ENCODE assay signal across 27 cellular contexts in genomic region chr12:704516-705242, GRCh38. TPM values are rescaled to one million over a fixed set of nuclear protein-coding genes. Genes with fewer than 3 reads are reported as not detected.
DNase-seq lines count a peak whose midpoint lies in the region; ATAC-seq and TF ChIP-seq lines count a peak whose summit lies in the region.
"Had no signal": no experiment of that assay in that cellular context is flagged by ENCODE, and none has a peak within 500 bp of the region (broad histone marks: within the 10 kb centered on the region; RNA-seq: fewer than 3 reads in every experiment).

No MANE protein-coding gene starts in this region.

- DNase-seq in DMS 273 (lab: John Stamatoyannopoulos, UW; ENCODE audit: unreplicated experiment): peak; percentile 45
- no peak for DNase-seq in DMS 273 treated with DMSO at 0.1 percent for 48 hours (lab: John Stamatoyannopoulos, UW)
- DNase-seq in MM.1S: peak; percentile 31
- peak in 1 of 61 donors; percentile 87 for DNase-seq in caudate nucleus (lab: John Stamatoyannopoulos, UW)
- no peak for DNase-seq in nephron progenitor cell
- no peak for DNase-seq in colonic mucosa
- no peak for DNase-seq in cortex of kidney (lab: John Stamatoyannopoulos, UW)
- DNase-seq: activated CD8-positive, alpha-beta T cell treated with anti-CD3 and anti-CD28 coated beads for 36 hours; activated naive CD8-positive, alpha-beta T cell treated with anti-CD3 and anti-CD28 coated beads, Interleukin-2, amount 50 U/mL, for 24 hours; Caco-2; DND-41; effector memory CD8-positive, alpha-beta T cell; foreskin fibroblast; Kasumi-1; NCI-H1694 treated with DMSO at 0.1 percent for 48 hours; NCI-H526 treated with DMSO at 0.1 percent for 48 hours; stimulated activated CD4-positive, alpha-beta T cell treated with anti-CD3 and anti-CD28 coated beads, Interleukin-4, amount 100 ng/mL, for 4 hours; stimulated activated naive B cell treated with anti-CD40 and anti-IgM and Interleukin-4, amounts not matched to agents 10 μg/mL and 1 μg/mL and 100 μg/mL, for 72 hours had no signal

- H3K9ac ChIP-seq in MM.1S (ENCODE audit: low read length) (no peak overlapping the region), colonic mucosa (ENCODE audit: low read depth in 2 of 2, low read length in 2 of 2) (no peak overlapping the region)

- no peak overlapping the region for H2AFZ ChIP-seq in MM.1S (ENCODE audit: low read length)

- no peak for TF ChIP-seq CTCF in MM.1S (IDR thresholded peaks at IDR 0.05; ENCODE audit: low read length)
- TF ChIP-seq CTCF in nephron progenitor cell (IDR thresholded peaks at IDR 0.05): no peak
- TF ChIP-seq CTCF in colonic mucosa (IDR thresholded peaks at IDR 0.05): no peak

- peaks cover 26% of the 10 kb centered on the region for H3K4me1 Mint-ChIP-seq in nephron progenitor cell

- H3K27me3 Mint-ChIP-seq in nephron progenitor cell (ENCODE audit: low read depth, poor library complexity): peaks cover 7% of the 10 kb centered on the region
- H3K27me3 Mint-ChIP-seq: activated CD8-positive, alpha-beta T cell treated with anti-CD3 and anti-CD28 coated beads for 36 hours; activated naive CD8-positive, alpha-beta T cell treated with anti-CD3 and anti-CD28 coated beads, Interleukin-2, amount 50 U/mL, for 24 hours; effector memory CD8-positive, alpha-beta T cell; stimulated activated naive B cell treated with anti-CD40 and anti-IgM and Interleukin-4, amounts not matched to agents 10 μg/mL and 1 μg/mL and 100 μg/mL, for 72 hours had no signal

- H3K4me3 Mint-ChIP-seq in nephron progenitor cell: no peak overlapping the region
- H3K4me3 Mint-ChIP-seq: activated CD8-positive, alpha-beta T cell treated with anti-CD3 and anti-CD28 coated beads for 36 hours; activated naive CD8-positive, alpha-beta T cell treated with anti-CD3 and anti-CD28 coated beads, Interleukin-2, amount 50 U/mL, for 24 hours; effector memory CD8-positive, alpha-beta T cell had no signal

- no peaks in the 10 kb centered on the region for H3K9me2 ChIP-seq in MM.1S (replicated peaks; ENCODE audit: insufficient read depth, low read length)

- no peak overlapping the region for H3K4me2 ChIP-seq in MM.1S (ENCODE audit: low read depth, low read length)

- no peaks in the 10 kb centered on the region for H3K36me3 Mint-ChIP-seq in nephron progenitor cell (ENCODE audit: low read depth)
- H3K36me3 Mint-ChIP-seq: stimulated activated naive B cell treated with anti-CD40 and anti-IgM and Interleukin-4, amounts not matched to agents 10 μg/mL and 1 μg/mL and 100 μg/mL, for 72 hours had no signal

- peak overlapping the region; percentile 79 for H3K27ac Mint-ChIP-seq in nephron progenitor cell
- H3K27ac Mint-ChIP-seq: activated CD8-positive, alpha-beta T cell treated with anti-CD3 and anti-CD28 coated beads for 36 hours; activated naive CD8-positive, alpha-beta T cell treated with anti-CD3 and anti-CD28 coated beads, Interleukin-2, amount 50 U/mL, for 24 hours; effector memory CD8-positive, alpha-beta T cell; stimulated activated naive B cell treated with anti-CD40 and anti-IgM and Interleukin-4, amounts not matched to agents 10 μg/mL and 1 μg/mL and 100 μg/mL, for 72 hours had no signal

- H3K9me3 Mint-ChIP-seq in nephron progenitor cell: no peaks in the 10 kb centered on the region
- H3K9me3 Mint-ChIP-seq: activated CD8-positive, alpha-beta T cell treated with anti-CD3 and anti-CD28 coated beads for 36 hours; effector memory CD8-positive, alpha-beta T cell had no signal

- no peak overlapping the region for H3K4me3 ChIP-seq in MM.1S (ENCODE audit: low read length)
- H3K4me3 ChIP-seq in colonic mucosa: no peak overlapping the region
- H3K4me3 ChIP-seq: SK-N-MC, thoracic aorta had no signal

- 0 out of 2 replicates have a peak, but pooled peaks cover 9% of the 10 kb centered on the region for H3K4me1 ChIP-seq in MM.1S (ENCODE audit: low read length)
- no peaks in the 10 kb centered on the region for H3K4me1 ChIP-seq in colonic mucosa
- H3K4me1 ChIP-seq: Caco-2 had no signal

- no peaks in the 10 kb centered on the region for H3F3A ChIP-seq in MM.1S (ENCODE audit: insufficient read depth, low read length)

- ATAC-seq in HG03108 (IDR thresholded peaks at IDR 0.05; ENCODE audit: unreplicated experiment): no peak
- ATAC-seq: activated CD4-positive, CD25-positive, alpha-beta regulatory T cell treated with anti-CD3 and anti-CD28 coated beads, Interleukin-2, amount 50 U/mL, for 24 hours; activated CD8-positive, alpha-beta T cell treated with anti-CD3 and anti-CD28 coated beads for 36 hours; activated naive CD8-positive, alpha-beta T cell treated with anti-CD3 and anti-CD28 coated beads, Interleukin-2, amount 50 U/mL, for 24 hours; effector memory CD8-positive, alpha-beta T cell; sciatic nerve had no signal

- no peaks in the 10 kb centered on the region for H3K27me3 ChIP-seq in MM.1S (replicated peaks; ENCODE audit: insufficient read depth, low read length)
- no peaks in the 10 kb centered on the region for H3K27me3 ChIP-seq in colonic mucosa

- no peaks in the 10 kb centered on the region for H3K9me3 ChIP-seq in MM.1S (replicated peaks; ENCODE audit: insufficient read depth, low read length)
- no peaks in the 10 kb centered on the region for H3K9me3 ChIP-seq in colonic mucosa
- H3K9me3 ChIP-seq: Caco-2, thoracic aorta had no signal

- H3K36me3 ChIP-seq in MM.1S (replicated peaks; ENCODE audit: insufficient read depth, low read length) (no peaks in the 10 kb centered on the region), colonic mucosa (no peaks in the 10 kb centered on the region)
- H3K36me3 ChIP-seq: thoracic aorta had no signal

- no peak overlapping the region for H3K27ac ChIP-seq in MM.1S (ENCODE audit: low read length)
- peak overlapping the region; percentile 82 for H3K27ac ChIP-seq in caudate nucleus (ENCODE audit: low read depth, low read length)
- H3K27ac ChIP-seq in colonic mucosa: no peak overlapping the region
- H3K27ac ChIP-seq: 22Rv1, C4-2B, RWPE1, SK-N-MC, thoracic aorta had no signal

- no peaks in the 10 kb centered on the region for H4K20me1 ChIP-seq in MM.1S (ENCODE audit: insufficient read depth, low read length)

- intact Hi-C loops in colonic mucosa (cut with DNase I): no loop called here

- H3K79me2 ChIP-seq in MM.1S (ENCODE audit: low read length): no peaks in the 10 kb centered on the region

RNA-seq across cellular contexts. Expression of gene NINJ2, which starts 41.4 kb away (rescaled TPM):
- total RNA-seq in colonic mucosa: 1 to 10 TPM; 2.1 to 4.2 TPM
- total RNA-seq: H4 had no signal

RNA-seq across cellular contexts. Expression of gene WNK1, which starts 47.7 kb away (rescaled TPM):
- 10 to 100 TPM; 81.8 to 85.8 TPM for total RNA-seq in colonic mucosa

Comparison
In these comparisons a context has a peak if more than half of its experiments do, and no peak if none do; other contexts are left out.
1. DNase-seq: peak in DMS 273 (single experiment) and MM.1S (single experiment); none in DMS 273 treated with DMSO at 0.1 percent for 48 hours (single experiment), nephron progenitor cell (single experiment), colonic mucosa (single experiment) and cortex of kidney (single experiment).